ENCODE assay signal across 31 cellular contexts in the genomic region with DNA sequence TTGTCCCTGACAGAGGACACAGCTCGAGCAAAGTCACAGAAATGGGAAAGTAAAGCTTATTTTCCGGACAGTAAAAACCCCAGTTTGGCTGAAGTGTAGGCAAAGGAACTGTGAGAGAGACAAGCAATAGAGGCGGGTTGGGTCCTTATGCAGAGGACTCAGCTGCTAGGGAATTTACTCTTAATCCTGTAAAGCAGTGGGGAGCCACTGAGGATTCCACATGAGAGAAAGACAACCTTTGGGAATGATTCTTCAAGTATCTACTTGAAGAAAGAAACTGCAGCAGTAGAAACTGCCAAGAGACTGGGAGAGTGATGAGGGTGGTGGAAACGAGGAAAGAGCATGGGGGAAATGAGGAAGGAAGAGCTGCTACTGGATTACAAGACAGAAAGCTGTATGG.
"Had no signal": no experiment of that assay in that cellular context is flagged by ENCODE, and none has a peak within 500 bp of the region (broad histone marks: within the 10 kb centered on the region; RNA-seq: fewer than 3 reads in every experiment).

No MANE protein-coding gene starts in this region.

- H3K36me3 ChIP-seq: brain microvascular endothelial cell, esophagus muscularis mucosa, gastrocnemius medialis had no signal

- H3K27me3 ChIP-seq: brain microvascular endothelial cell, dorsolateral prefrontal cortex, foreskin keratinocyte, gastrocnemius medialis had no signal

- DNase-seq: activated CD4-positive, alpha-beta memory T cell treated with anti-CD3 and anti-CD28 coated beads for 36 hours; activated CD4-positive, alpha-beta T cell treated with anti-CD3 and anti-CD28 coated beads for 36 hours; activated CD4-positive, alpha-beta T cell treated with anti-CD3 and anti-CD28 coated beads, Interleukin-2, amount 10 ng/mL, durations not matched to agents 24 days and 14 days; activated CD4-positive, CD25-positive, alpha-beta regulatory T cell; activated CD4-positive, CD25-positive, alpha-beta regulatory T cell treated with anti-CD3 and anti-CD28 coated beads, Interleukin-2, amount 50 U/mL, for 72 hours; activated CD8-positive, alpha-beta memory T cell treated with anti-CD3 and anti-CD28 coated beads, Interleukin-2, amount 50 U/mL, for 48 hours; activated CD8-positive, alpha-beta T cell treated with anti-CD3 and anti-CD28 coated beads, Interleukin-2, amount 10 ng/mL, durations not matched to agents 7 days and 5 days; activated gamma-delta T cell; activated naive CD4-positive, alpha-beta T cell; activated naive CD4-positive, alpha-beta T cell treated with anti-CD3 and anti-CD28 coated beads, Interleukin-2, amount 10 ng/mL, durations not matched to agents 7 days and 5 days; activated T-cell treated with anti-CD3 and anti-CD28 coated beads for 4 hours; activated T-cell treated with anti-CD3 and anti-CD28 coated beads, Interleukin-2, amount 50 U/mL, for 24 hours; activated T-cell treated with anti-CD3 and anti-CD28 coated beads, Interleukin-2, amount 50 U/mL, for 72 hours; amniotic stem cell; anterior cingulate cortex; brain microvascular endothelial cell; dorsolateral prefrontal cortex; effector memory CD4-positive, alpha-beta T cell; erythroblast; foreskin keratinocyte; gastrocnemius medialis; T-helper 1 cell; T-helper 17 cell; T1000; WERI-Rb-1 had no signal

- ATAC-seq: activated CD4-positive, alpha-beta T cell treated with anti-CD3 and anti-CD28 coated beads for 36 hours; activated CD8-positive, alpha-beta T cell treated with anti-CD3 and anti-CD28 coated beads, Interleukin-2, amount 10 ng/mL, durations not matched to agents 7 days and 5 days; activated T-cell treated with anti-CD3 and anti-CD28 coated beads, Interleukin-2, amount 50 U/mL, for 72 hours; foreskin keratinocyte; gastrocnemius medialis; T-helper 17 cell had no signal

- H3K4me3 Mint-ChIP-seq: activated CD4-positive, alpha-beta memory T cell treated with anti-CD3 and anti-CD28 coated beads for 36 hours; activated CD4-positive, alpha-beta T cell treated with anti-CD3 and anti-CD28 coated beads for 36 hours; activated CD4-positive, alpha-beta T cell treated with anti-CD3 and anti-CD28 coated beads, Interleukin-2, amount 10 ng/mL, durations not matched to agents 24 days and 14 days; activated CD8-positive, alpha-beta T cell treated with anti-CD3 and anti-CD28 coated beads, Interleukin-2, amount 10 ng/mL, durations not matched to agents 7 days and 5 days; activated naive CD4-positive, alpha-beta T cell treated with anti-CD3 and anti-CD28 coated beads, Interleukin-2, amount 10 ng/mL, durations not matched to agents 7 days and 5 days; activated naive CD8-positive, alpha-beta T cell; activated T-cell treated with anti-CD3 and anti-CD28 coated beads, Interleukin-2, amount 50 U/mL, for 24 hours; activated T-cell treated with anti-CD3 and anti-CD28 coated beads, Interleukin-2, amount 50 U/mL, for 72 hours; central memory CD8-positive, alpha-beta T cell; dendritic cell treated with granulocyte-macrophage colony-stimulating factor and Interleukin-4, amounts not matched to agents 40 ng/mL and 50 ng/mL, for 4 days; T-helper 17 cell; T-helper 2 cell treated with Interferon-gamma antibody and Interleukin-4, amounts not matched to agents 5 μg/mL and 100 μg/mL, for 36 hours had no signal

- H3K4me3 ChIP-seq: coronary artery, dorsolateral prefrontal cortex, esophagus muscularis mucosa, gastrocnemius medialis had no signal

- H3K36me3 Mint-ChIP-seq: activated CD4-positive, alpha-beta memory T cell treated with anti-CD3 and anti-CD28 coated beads for 36 hours; activated naive CD4-positive, alpha-beta T cell treated with anti-CD3 and anti-CD28 coated beads, Interleukin-2, amount 10 ng/mL, durations not matched to agents 7 days and 5 days; activated naive CD8-positive, alpha-beta T cell had no signal

- H3K27ac ChIP-seq: brain microvascular endothelial cell, coronary artery, dorsolateral prefrontal cortex, esophagus muscularis mucosa, foreskin keratinocyte, gastrocnemius medialis, WERI-Rb-1 had no signal

- H3K27me3 Mint-ChIP-seq: activated CD4-positive, alpha-beta memory T cell treated with anti-CD3 and anti-CD28 coated beads for 36 hours; activated CD4-positive, alpha-beta T cell treated with anti-CD3 and anti-CD28 coated beads for 36 hours; activated CD4-positive, alpha-beta T cell treated with anti-CD3 and anti-CD28 coated beads, Interleukin-2, amount 10 ng/mL, durations not matched to agents 24 days and 14 days; activated naive CD4-positive, alpha-beta T cell treated with anti-CD3 and anti-CD28 coated beads, Interleukin-2, amount 10 ng/mL, durations not matched to agents 7 days and 5 days; activated naive CD8-positive, alpha-beta T cell; activated T-cell treated with anti-CD3 and anti-CD28 coated beads, Interleukin-2, amount 50 U/mL, for 24 hours; central memory CD8-positive, alpha-beta T cell; T-helper 17 cell had no signal

- H3K27ac Mint-ChIP-seq: activated CD4-positive, alpha-beta memory T cell treated with anti-CD3 and anti-CD28 coated beads for 36 hours; activated CD4-positive, alpha-beta T cell treated with anti-CD3 and anti-CD28 coated beads for 36 hours; activated CD4-positive, alpha-beta T cell treated with anti-CD3 and anti-CD28 coated beads, Interleukin-2, amount 10 ng/mL, durations not matched to agents 24 days and 14 days; activated CD8-positive, alpha-beta T cell treated with anti-CD3 and anti-CD28 coated beads, Interleukin-2, amount 10 ng/mL, durations not matched to agents 7 days and 5 days; activated naive CD4-positive, alpha-beta T cell treated with anti-CD3 and anti-CD28 coated beads, Interleukin-2, amount 10 ng/mL, durations not matched to agents 7 days and 5 days; activated naive CD8-positive, alpha-beta T cell; activated T-cell treated with anti-CD3 and anti-CD28 coated beads, Interleukin-2, amount 50 U/mL, for 24 hours; activated T-cell treated with anti-CD3 and anti-CD28 coated beads, Interleukin-2, amount 50 U/mL, for 72 hours; dendritic cell treated with granulocyte-macrophage colony-stimulating factor and Interleukin-4, amounts not matched to agents 40 ng/mL and 50 ng/mL, for 4 days; T-helper 17 cell; T-helper 2 cell treated with Interferon-gamma antibody and Interleukin-4, amounts not matched to agents 5 μg/mL and 100 μg/mL, for 36 hours had no signal

- H3K4me1 ChIP-seq: esophagus muscularis mucosa, foreskin keratinocyte, gastrocnemius medialis had no signal

- H3K9me3 Mint-ChIP-seq: activated CD4-positive, alpha-beta memory T cell treated with anti-CD3 and anti-CD28 coated beads for 36 hours; activated CD4-positive, alpha-beta T cell treated with anti-CD3 and anti-CD28 coated beads, Interleukin-2, amount 10 ng/mL, durations not matched to agents 24 days and 14 days; activated naive CD4-positive, alpha-beta T cell treated with anti-CD3 and anti-CD28 coated beads, Interleukin-2, amount 10 ng/mL, durations not matched to agents 7 days and 5 days; dendritic cell treated with granulocyte-macrophage colony-stimulating factor and Interleukin-4, amounts not matched to agents 40 ng/mL and 50 ng/mL, for 4 days; T-helper 2 cell treated with Interferon-gamma antibody and Interleukin-4, amounts not matched to agents 5 μg/mL and 100 μg/mL, for 36 hours had no signal

- H3K4me1 Mint-ChIP-seq: activated CD4-positive, alpha-beta T cell treated with anti-CD3 and anti-CD28 coated beads for 36 hours; activated CD4-positive, alpha-beta T cell treated with anti-CD3 and anti-CD28 coated beads, Interleukin-2, amount 10 ng/mL, durations not matched to agents 24 days and 14 days; activated naive CD4-positive, alpha-beta T cell treated with anti-CD3 and anti-CD28 coated beads, Interleukin-2, amount 10 ng/mL, durations not matched to agents 7 days and 5 days; central memory CD8-positive, alpha-beta T cell; T-helper 17 cell had no signal
